Comparison of ENCODE assay signal across 11 cellular contexts in genomic region chr11:107316426-107316825, GRCh38.
"Had no signal": no experiment of that assay in that cellular context is flagged by ENCODE, and none has a peak within 500 bp of the region (broad histone marks: within the 10 kb centered on the region; RNA-seq: fewer than 3 reads in every experiment).

No MANE protein-coding gene starts in this region.

- H3K27ac ChIP-seq: GM23248 had no signal

- H3K4me3 Mint-ChIP-seq: GM23338, H9, HFFc6 had no signal

- H3K4me1 Mint-ChIP-seq: GM23338, H9 had no signal

- H3K4me1 ChIP-seq: HAP-1 had no signal

- H2AFZ ChIP-seq: GM23248, GM23338 had no signal

- H3K27ac Mint-ChIP-seq: GM23338, H9, HFFc6 had no signal

- H3K9ac ChIP-seq: GM23248 had no signal

- ATAC-seq: GM23338, HCT116 had no signal

- DNase-seq: GM23248, GOT3, H7, H9, HCEC 1CT, HFFc6 had no signal

- H3K9me3 Mint-ChIP-seq: HFFc6 had no signal

- H3K4me2 ChIP-seq: GM23338 had no signal

- FAIRE-seq: H1, H54 had no signal

- H3K9me3 ChIP-seq: HAP-1 had no signal

- H3K4me3 ChIP-seq: GM23248, GM23338, HAP-1 had no signal

- H3K36me3 ChIP-seq: HAP-1 had no signal
